7 cellular contexts compared by ENCODE assay signal in genomic region chr15:66386204-66387123, GRCh38. TPM values are rescaled to one million over a fixed set of nuclear protein-coding genes. Genes with fewer than 3 reads are reported as not detected.
DNase-seq lines count a peak whose midpoint lies in the region; ATAC-seq, FAIRE-seq and TF ChIP-seq lines count a peak whose summit lies in the region.

TSS of gene MAP2K1 (plus strand) at chr15:66386912. CDS start at chr15:66387348, 436 bp downstream.

- FAIRE-seq in GM18507 (lab: Jason Lieb, UNC) = peak; percentile 96

- H3K27me3 ChIP-seq in hepatocyte = no peaks in the 10 kb centered on the region

- H3K27ac ChIP-seq in hepatocyte = peak within 1 kb of the TSS; percentile 92

- peak; percentile 76 for ATAC-seq in HG02981 (IDR thresholded peaks at IDR 0.05; ENCODE audit: unreplicated experiment)

- no peaks in the 10 kb centered on the region for H3K36me3 ChIP-seq in hepatocyte (replicated peaks; ENCODE audit: insufficient read depth, low read depth)

- no peaks in the 10 kb centered on the region for H3K9me2 ChIP-seq in hepatocyte (replicated peaks; ENCODE audit: insufficient read depth)

- peak within 1 kb of the TSS; percentile 96 for H3K4me2 ChIP-seq in hepatocyte

- TF ChIP-seq CTCF in hepatocyte (IDR thresholded peaks at IDR 0.05; ENCODE audit: poor library complexity) = peak; percentile 69
- TF ChIP-seq CTCF in retinal pigment epithelial cell (conservative IDR thresholded peaks at IDR 0.05; ENCODE audit: low read depth, low read length) = peak; percentile 68

- H3K4me3 ChIP-seq in hepatocyte (peak within 1 kb of the TSS; percentile 53), retinal pigment epithelial cell (ENCODE audit: low read length) (peak within 1 kb of the TSS; percentile 87)

- peak; percentile 80 for DNase-seq in GM18507 (ENCODE audit: extremely low spot score, insufficient read length, low read depth)
- DNase-seq in NCI-H2029 (lab: John Stamatoyannopoulos, UW) = peak; percentile 86
- DNase-seq in T-helper 9 cell = peak; percentile 98
- DNase-seq in astrocyte of the hippocampus (ENCODE audit: low read depth, low spot score) = peak; percentile 99
- peak; percentile 99 for DNase-seq in hepatocyte (ENCODE audit: low spot score)
- peak; percentile 84 for DNase-seq in retinal pigment epithelial cell (ENCODE audit: low read depth)

- WGBS in hepatocyte (ENCODE audit: low lambda C conversion rate, missing lambda C conversion rate) = 12% methylated on average over 52 of the region's 69 CpGs

- H4K20me1 ChIP-seq in hepatocyte (ENCODE audit: insufficient read depth, poor library complexity, severe bottlenecking) = no peaks in the 10 kb centered on the region

- peak within 1 kb of the TSS; percentile 87 for H2AFZ ChIP-seq in hepatocyte

- H3K79me2 ChIP-seq in hepatocyte = peaks cover 49% of the 10 kb centered on the region

- H3K9me3 ChIP-seq in hepatocyte (ENCODE audit: low read depth) = no peaks in the 10 kb centered on the region

- H3K4me1 ChIP-seq in hepatocyte (ENCODE audit: insufficient read depth) = peaks cover 13% of the 10 kb centered on the region

RNA-seq across cellular contexts. Expression of gene MAP2K1, which starts in this region (rescaled TPM):
- total RNA-seq in hepatocyte = 20.1 and 23.7 TPM in 2 replicates
- 37.6 and 46.3 TPM in 2 replicates for polyA plus RNA-seq in hepatocyte

Comparison
In these comparisons a context has a peak if more than half of its experiments do, and no peak if none do; other contexts are left out.
1. Peak in every context shown above with its lines: DNase-seq, ATAC-seq, H3K4me3 ChIP-seq and H3K27ac ChIP-seq.